Comparison of ENCODE assay signal across 20 cellular contexts in the genomic region with DNA sequence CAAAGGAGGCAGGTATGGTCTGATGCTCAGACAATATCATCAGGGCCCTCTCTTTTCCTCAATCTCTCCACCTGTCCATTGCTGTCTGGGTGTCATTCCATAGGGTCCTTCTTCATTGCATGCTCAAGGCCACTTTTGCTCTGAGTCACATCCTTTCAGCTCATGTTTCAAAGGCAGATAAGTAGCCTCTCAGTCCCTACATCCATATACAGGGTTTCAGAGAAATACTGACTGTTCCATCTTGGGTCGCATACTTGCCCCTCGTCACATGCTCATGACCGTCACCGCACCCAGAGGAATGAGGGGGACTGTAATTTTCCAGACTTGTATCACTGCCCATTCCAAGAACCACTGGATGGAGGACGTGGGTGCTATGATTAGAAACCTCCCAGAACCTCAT.
DNase-seq lines count a peak whose midpoint lies in the region; ATAC-seq and TF ChIP-seq lines count a peak whose summit lies in the region.
"Had no signal": no experiment of that assay in that cellular context is flagged by ENCODE, and none has a peak within 500 bp of the region (broad histone marks: within the 10 kb centered on the region; RNA-seq: fewer than 3 reads in every experiment).

No MANE protein-coding gene starts in this region.

- H3K27me3 ChIP-seq in HCT116 (ENCODE audit: insufficient read depth, low read length) (no peaks in the 10 kb centered on the region; the same call in 1 of the 2 replicates), prostate gland (replicated peaks; ENCODE audit: insufficient read depth) (no peaks in the 10 kb centered on the region)
- H3K27me3 ChIP-seq: BE2C had no signal

- H3K4me3 ChIP-seq in HCT116 (replicated peaks in 1 of 2; ENCODE audit: low read depth in 1 of 2, low read length in 2 of 2) = no peak overlapping the region
- H3K4me3 ChIP-seq in prostate gland = no peak overlapping the region
- H3K4me3 ChIP-seq: GM23338, HAP-1 had no signal

- H3K9me3 Mint-ChIP-seq in memory B cell = no peaks in the 10 kb centered on the region
- no peaks in the 10 kb centered on the region for H3K9me3 Mint-ChIP-seq in WTC11
- H3K9me3 Mint-ChIP-seq: GM23338 had no signal

- TF ChIP-seq RAD21 in HCT116 (IDR thresholded peaks at IDR 0.05; ENCODE audit: low read depth) = no peak

- WGBS in prostate gland = 87% methylated on average over 5 of the region's 5 CpGs

- H3K9me3 ChIP-seq in HCT116 (ENCODE audit: control insufficient read depth in 1 of 2, insufficient read depth in 1 of 2, low read depth in 1 of 2, low read length in 2 of 2) (no peaks in the 10 kb centered on the region), prostate gland (no peaks in the 10 kb centered on the region)
- H3K9me3 ChIP-seq: BE2C, HAP-1 had no signal

- no peaks in the 10 kb centered on the region for H4K20me1 ChIP-seq in HCT116 (ENCODE audit: insufficient read depth)

- TF ChIP-seq POLR2A in HCT116 (IDR thresholded peaks at IDR 0.05; ENCODE audit: borderline replicate concordance, extremely low read depth, insufficient read depth, insufficient read length) (no peak), prostate gland (IDR thresholded peaks at IDR 0.05) (no peak)

- intact Hi-C loops in HCT116 (cut with micrococcal nuclease) (no loop called here), prostate gland (cut with DNase I) (no loop called here)

- H3K27ac ChIP-seq in HCT116 (ENCODE audit: low read depth, low read length) = no peak overlapping the region
- no peak overlapping the region for H3K27ac ChIP-seq in prostate gland

- H2AFZ ChIP-seq in HCT116 (ENCODE audit: low read depth, low read length, poor library complexity, severe bottlenecking) = no peak overlapping the region
- H2AFZ ChIP-seq: GM23338 had no signal

- H3K27ac Mint-ChIP-seq in memory B cell = peak overlapping the region; percentile 35
- no peak overlapping the region for H3K27ac Mint-ChIP-seq in WTC11
- H3K27ac Mint-ChIP-seq: GM23338, T-helper 17 cell had no signal

- POLR2A ChIA-PET in HCT116 (lab: Charles Lee) (no interaction called here), WTC11 (lab: Charles Lee) (no interaction called here)

- H3K79me2 ChIP-seq in HCT116 (ENCODE audit: insufficient read depth, low read length) = no peaks in the 10 kb centered on the region

- TF ChIP-seq CTCF in HCT116 (IDR thresholded peaks at IDR 0.05 in 2 of 3, conservative IDR thresholded peaks at IDR 0.05 in 1 of 3; ENCODE audit: borderline replicate concordance in 1 of 3, insufficient read depth in 1 of 3, low read depth in 2 of 3, low read length in 2 of 3) (no peak), prostate gland (IDR thresholded peaks at IDR 0.05) (no peak), WTC11 (IDR thresholded peaks at IDR 0.05) (no peak), GM10266 (IDR thresholded peaks at IDR 0.05; ENCODE audit: control insufficient read depth, insufficient read depth, low read depth, missing control alignments) (no peak)

- H3K4me1 Mint-ChIP-seq in memory B cell (peaks cover 16% of the 10 kb centered on the region), WTC11 (peaks cover 4% of the 10 kb centered on the region; the same call in 1 of the 2 replicates)
- H3K4me1 Mint-ChIP-seq: GM23338 had no signal

- H3K4me3 Mint-ChIP-seq in memory B cell (no peak overlapping the region), WTC11 (no peak overlapping the region)
- H3K4me3 Mint-ChIP-seq: GM23338, T-helper 17 cell had no signal

- no peak overlapping the region; the same call in 1 of the 2 replicates for H3K4me2 ChIP-seq in HCT116 (ENCODE audit: low read length)
- H3K4me2 ChIP-seq: GM23338 had no signal

- H3K27me3 Mint-ChIP-seq in memory B cell = no peaks in the 10 kb centered on the region
- H3K27me3 Mint-ChIP-seq in WTC11 (ENCODE audit: low read depth) = peaks cover 8% of the 10 kb centered on the region
- H3K27me3 Mint-ChIP-seq: CD4-positive, CD25-positive, alpha-beta regulatory T cell; T-helper 17 cell had no signal

- CTCF ChIA-PET in HCT116 (lab: Charles Lee) = no interaction called here
- CTCF ChIA-PET in WTC11 (lab: Charles Lee) = no interaction called here

- H3K36me3 Mint-ChIP-seq in memory B cell (no peaks in the 10 kb centered on the region), WTC11 (no peaks in the 10 kb centered on the region)
- H3K36me3 Mint-ChIP-seq: CD4-positive, CD25-positive, alpha-beta regulatory T cell had no signal

- H3K9ac ChIP-seq in HCT116 (ENCODE audit: low read length) = no peak overlapping the region

- ATAC-seq in HCT116 = peak; percentile 25; the same call in 1 of the 2 replicates
- ATAC-seq in memory B cell (ENCODE audit: low read depth) = no peak
- ATAC-seq in WTC11 = no peak
- ATAC-seq: GM23338, T-helper 17 cell had no signal

- peaks cover 0 to 12% of the 10 kb centered on the region in 2 experiments; a peak in 3 of 4 replicates for H3K4me1 ChIP-seq in HCT116 (ENCODE audit: control insufficient read depth in 1 of 2, insufficient read depth in 2 of 2, low read length in 2 of 2)
- H3K4me1 ChIP-seq in prostate gland (replicated peaks) = no peaks in the 10 kb centered on the region
- H3K4me1 ChIP-seq: BE2C, HAP-1 had no signal

- DNase-seq in DMS53 (lab: John Stamatoyannopoulos, UW) = peak; percentile 86
- DNase-seq in HCT116 (ENCODE audit: low read depth, low spot score) = no peak
- peak; percentile 55 for DNase-seq in RPMI7951 (ENCODE audit: low read depth)
- DNase-seq in memory B cell (ENCODE audit: low spot score in 2 of 2) = no peak
- no peak for DNase-seq in prostate gland (ENCODE audit: low spot score)
- DNase-seq in WTC11 (ENCODE audit: low spot score) = no peak
- DNase-seq in GM10266 (ENCODE audit: extremely low spot score) = no peak
- DNase-seq: BE2C; CD4-positive, CD25-positive, alpha-beta regulatory T cell; DMS79 treated with DMSO at 0.1 percent for 48 hours; KBM-7; NCI-H1092; NCI-H1436 treated with DMSO at 0.1 percent for 48 hours; NCI-H1930; NCI-H774; NK-92 treated with Interleukin-12 subunit alpha and Interleukin-12 subunit beta, amount 100 ng/mL, for 24 hours; Right ventricle myocardium superior; T-helper 17 cell had no signal

- RAD21 ChIA-PET in HCT116 (lab: Charles Lee; ENCODE audit: low non-redundant PET in 1 of 2, low total read pairs in 2 of 2, uncharacterized antibody in 2 of 2, unreplicated experiment in 2 of 2) = no interaction called here

- H3K36me3 ChIP-seq in HCT116 (ENCODE audit: control insufficient read depth in 1 of 2, insufficient read depth in 2 of 2, low read length in 2 of 2) (no peaks in the 10 kb centered on the region), prostate gland (no peaks in the 10 kb centered on the region)
- H3K36me3 ChIP-seq: BE2C, HAP-1 had no signal

- BruUV-seq in HCT116 (replicated peaks; lab: Mats Ljungman, UMichigan) = no TSS peak

- no peaks in the 10 kb centered on the region for H3K9me2 ChIP-seq in HCT116 (ENCODE audit: insufficient read depth)

TF ChIP-seq in HCT116, 20 proteins besides CTCF, POLR2A, EP300 and RAD21:
- TF ChIP-seq EZH2 (IDR thresholded peaks at IDR 0.05) = no peak
- no peak for TF ChIP-seq SIN3A (IDR thresholded peaks at IDR 0.05; ENCODE audit: low read depth)
- no peak for TF ChIP-seq CEBPB (IDR thresholded peaks at IDR 0.05; ENCODE audit: low read depth)
- TF ChIP-seq ELF1 (IDR thresholded peaks at IDR 0.05; ENCODE audit: borderline replicate concordance, low read depth) = no peak
- TF ChIP-seq ZNF274 (IDR thresholded peaks at IDR 0.05; ENCODE audit: low read depth, low read length) = no peak
- no peak for TF ChIP-seq EZH2phosphoT487 (IDR thresholded peaks at IDR 0.05; ENCODE audit: borderline replicate concordance)
- TF ChIP-seq TCF7L2 (IDR thresholded peaks at IDR 0.05; ENCODE audit: borderline replicate concordance, extremely low read depth, insufficient read depth, insufficient read length) = peak; percentile 62

TF ChIP-seq in WTC11, 78 proteins besides CTCF, POLR2A, EP300 and RAD21 (continues in another document):
- TF ChIP-seq FOXK1 (CRISPR knock-in tag; IDR thresholded peaks at IDR 0.05) (no peak), STAT6 (CRISPR knock-in tag; conservative IDR thresholded peaks at IDR 0.05; ENCODE audit: low read depth) (no peak)

Comparison
In these comparisons a context has a peak if more than half of its experiments do, and no peak if none do; other contexts are left out.
1. DNase-seq: peak in DMS53 (single experiment) and RPMI7951 (single experiment); none in HCT116 (single experiment), memory B cell (0 of 2), prostate gland (single experiment), WTC11 (single experiment) and GM10266 (single experiment).